Comparison of ENCODE assay signal across 41 cellular contexts in the genomic region with DNA sequence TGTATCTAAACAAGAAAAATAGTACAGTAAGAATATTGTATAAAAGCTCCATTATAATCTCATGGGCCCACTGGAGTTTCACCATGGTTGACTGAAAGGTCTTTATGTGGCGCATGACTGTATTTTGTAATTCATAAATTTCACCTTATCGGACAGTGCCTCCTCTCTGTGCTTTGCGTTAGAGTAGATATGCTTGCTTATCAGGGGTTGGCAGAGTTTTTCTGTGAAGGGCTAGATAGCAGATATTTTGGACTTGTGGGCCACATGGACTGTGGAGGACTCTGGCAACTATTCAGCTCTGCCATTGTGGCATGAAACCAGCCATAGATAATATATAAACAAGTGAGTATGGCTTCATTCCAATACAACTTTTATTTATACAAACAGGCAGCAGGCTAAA. TPM values are rescaled to one million over a fixed set of nuclear protein-coding genes. Genes with fewer than 3 reads are reported as not detected.
DNase-seq lines count a peak whose midpoint lies in the region; ATAC-seq, FAIRE-seq and TF ChIP-seq lines count a peak whose summit lies in the region.
"Had no signal": no experiment of that assay in that cellular context is flagged by ENCODE, and none has a peak within 500 bp of the region (broad histone marks: within the 10 kb centered on the region; RNA-seq: fewer than 3 reads in every experiment).

No MANE protein-coding gene starts in this region.

- ATAC-seq in K562 (peak; percentile 86), right cardiac atrium (peak; percentile 36 to 54), GM18511 (IDR thresholded peaks at IDR 0.05; ENCODE audit: unreplicated experiment) (no peak)
- ATAC-seq: A549; stimulated activated naive CD8-positive, alpha-beta T cell treated with anti-CD3 and anti-CD28 coated beads, Interleukin-15, amount 100 ng/mL, for 72 hours had no signal

- H3K27me3 Mint-ChIP-seq in CD8-positive, alpha-beta memory T cell, result no peaks in the 10 kb centered on the region
- H3K27me3 Mint-ChIP-seq: activated B cell treated with CpG ODN at 0.5 μM for 24 hours; activated CD4-positive, alpha-beta T cell treated with anti-CD3 and anti-CD28 coated beads, Interleukin-2, amount 10 ng/mL, durations not matched to agents 7 days and 5 days; activated naive CD8-positive, alpha-beta T cell treated with anti-CD3 and anti-CD28 coated beads, Interleukin-2, amount 10 ng/mL, durations not matched to agents 7 days and 5 days; activated T-cell treated with anti-CD3 and anti-CD28 coated beads, Interleukin-2, amount 50 U/mL, for 24 hours; CD4-positive, CD25-positive, alpha-beta regulatory T cell; naive B cell; stimulated activated naive CD8-positive, alpha-beta T cell treated with anti-CD3 and anti-CD28 coated beads, Interleukin-15, amount 100 ng/mL, for 72 hours had no signal

- H3K27ac ChIP-seq in CD8-positive, alpha-beta memory T cell (ENCODE audit: low read depth, low read length), result peak overlapping the region; percentile 33
- H3K27ac ChIP-seq in K562 (ENCODE audit: extremely low read depth, low read depth, low read length), result peak overlapping the region; percentile 81
- no peak overlapping the region for H3K27ac ChIP-seq in right cardiac atrium (ENCODE audit: low read length)
- H3K27ac ChIP-seq in substantia nigra (ENCODE audit: low read depth, low read length, poor library complexity, severe bottlenecking), result no peak overlapping the region
- H3K27ac ChIP-seq: A549, esophagus squamous epithelium, neutrophil, Peyer's patch, sigmoid colon, thyroid gland, vagina had no signal

- H4K20me1 ChIP-seq in K562 (replicated peaks; ENCODE audit: control insufficient read depth, insufficient read depth, low read length), result no peaks in the 10 kb centered on the region

- H3K79me2 ChIP-seq in K562 (ENCODE audit: control insufficient read depth, insufficient read depth, low read length), result peaks cover 85% of the 10 kb centered on the region

- POLR2A ChIA-PET in CD8-positive, alpha-beta memory T cell (lab: Charles Lee), result interaction anchor here (0.5 kb wide), 1 partner anchor 89 kb away, joined by 12 read pairs; no protein-coding TSS in a partner anchor
- POLR2A ChIA-PET in K562 (lab: Yijun Ruan, JAX), result interaction anchor here (0.6 to 3.1 kb wide), 13 partner anchors 9 to 51 kb away, joined by 3 to 24 read pairs (median 5); a partner anchor contains a TSS

- no peak for TF ChIP-seq POLR2A in K562 (conservative IDR thresholded peaks at IDR 0.05)

- intact Hi-C loops in K562 (cut with micrococcal nuclease), result loop anchor here (1.0 kb wide), 1 partner anchor 42 kb away; no protein-coding TSS in a partner anchor
- intact Hi-C loops in right cardiac atrium (cut with DNase I), result no loop called here

- in situ Hi-C loops in K562 (cut with MboI), result no loop called here

- H3K9me3 Mint-ChIP-seq in CD8-positive, alpha-beta memory T cell, result no peaks in the 10 kb centered on the region
- H3K9me3 Mint-ChIP-seq: activated B cell treated with CpG ODN at 0.5 μM for 24 hours; activated CD4-positive, alpha-beta T cell treated with anti-CD3 and anti-CD28 coated beads, Interleukin-2, amount 10 ng/mL, durations not matched to agents 7 days and 5 days; activated naive CD8-positive, alpha-beta T cell treated with anti-CD3 and anti-CD28 coated beads, Interleukin-2, amount 10 ng/mL, durations not matched to agents 7 days and 5 days; activated T-cell treated with anti-CD3 and anti-CD28 coated beads, Interleukin-2, amount 50 U/mL, for 24 hours; CD4-positive, CD25-positive, alpha-beta regulatory T cell; naive B cell; stimulated activated naive CD8-positive, alpha-beta T cell treated with anti-CD3 and anti-CD28 coated beads, Interleukin-15, amount 100 ng/mL, for 72 hours had no signal

- peak overlapping the region in 1 of 2 experiments; percentile 38; a peak in 1 of 4 replicates for H3K9ac ChIP-seq in K562 (ENCODE audit: insufficient read depth in 1 of 2, low read depth in 2 of 2, low read length in 2 of 2)

- no peak overlapping the region for H3K4me3 Mint-ChIP-seq in CD8-positive, alpha-beta memory T cell
- H3K4me3 Mint-ChIP-seq: activated B cell treated with CpG ODN at 0.5 μM for 24 hours; activated CD4-positive, alpha-beta T cell treated with anti-CD3 and anti-CD28 coated beads, Interleukin-2, amount 10 ng/mL, durations not matched to agents 7 days and 5 days; activated naive CD8-positive, alpha-beta T cell treated with anti-CD3 and anti-CD28 coated beads, Interleukin-2, amount 10 ng/mL, durations not matched to agents 7 days and 5 days; activated T-cell treated with anti-CD3 and anti-CD28 coated beads, Interleukin-2, amount 50 U/mL, for 24 hours; CD4-positive, CD25-positive, alpha-beta regulatory T cell; naive B cell; stimulated activated naive CD8-positive, alpha-beta T cell treated with anti-CD3 and anti-CD28 coated beads, Interleukin-15, amount 100 ng/mL, for 72 hours had no signal

- no peaks in the 10 kb centered on the region for H3K9me3 ChIP-seq in CD8-positive, alpha-beta memory T cell (ENCODE audit: low read length)
- H3K9me3 ChIP-seq in K562 (replicated peaks; ENCODE audit: control insufficient read depth, insufficient read depth, low read depth, low read length), result no peaks in the 10 kb centered on the region
- no peaks in the 10 kb centered on the region for H3K9me3 ChIP-seq in right cardiac atrium (ENCODE audit: control insufficient read depth, low read length)
- H3K9me3 ChIP-seq: A549, esophagus squamous epithelium, HAP-1, neutrophil, Peyer's patch, sigmoid colon, thyroid gland, vagina had no signal

- no peaks in the 10 kb centered on the region for H3K36me3 ChIP-seq in CD8-positive, alpha-beta memory T cell (ENCODE audit: insufficient read depth, low read length)
- peaks cover 17% of the 10 kb centered on the region for H3K36me3 ChIP-seq in K562 (ENCODE audit: control insufficient read depth, insufficient read depth, low read length)
- H3K36me3 ChIP-seq: HAP-1, Peyer's patch, thyroid gland, vagina had no signal

- FAIRE-seq in K562 (lab: Jason Lieb, UNC), result peak; percentile 98
- FAIRE-seq: A549, astrocyte, frontal cortex, G401.6 had no signal

- peaks cover 0 to 13% (median 4%) of the 10 kb centered on the region in 3 donors for H3K36me3 Mint-ChIP-seq in CD8-positive, alpha-beta memory T cell
- H3K36me3 Mint-ChIP-seq: CD4-positive, CD25-positive, alpha-beta regulatory T cell; naive B cell had no signal

- no peaks in the 10 kb centered on the region for H3K9me1 ChIP-seq in K562 (ENCODE audit: control insufficient read depth, insufficient read depth, low read length)

- no peak overlapping the region for H3K27ac Mint-ChIP-seq in CD8-positive, alpha-beta memory T cell
- H3K27ac Mint-ChIP-seq: activated B cell treated with CpG ODN at 0.5 μM for 24 hours; activated CD4-positive, alpha-beta T cell treated with anti-CD3 and anti-CD28 coated beads, Interleukin-2, amount 10 ng/mL, durations not matched to agents 7 days and 5 days; activated naive CD8-positive, alpha-beta T cell treated with anti-CD3 and anti-CD28 coated beads, Interleukin-2, amount 10 ng/mL, durations not matched to agents 7 days and 5 days; activated T-cell treated with anti-CD3 and anti-CD28 coated beads, Interleukin-2, amount 50 U/mL, for 24 hours; stimulated activated naive CD8-positive, alpha-beta T cell treated with anti-CD3 and anti-CD28 coated beads, Interleukin-15, amount 100 ng/mL, for 72 hours had no signal

- WGBS in K562 (ENCODE audit: insufficient coverage, low coverage, missing lambda C conversion rate), result 0% methylated on average over 3 of the region's 3 CpGs
- WGBS in right cardiac atrium, result 54% methylated on average over 3 of the region's 3 CpGs

- H3K4me2 ChIP-seq in K562 (ENCODE audit: insufficient read depth, low read length), result peak overlapping the region; percentile 28; the same call in 1 of the 2 replicates
- H3K4me2 ChIP-seq: A549 had no signal

- peak; percentile 100 for TF ChIP-seq EP300 in K562 (IDR thresholded peaks at IDR 0.05; ENCODE audit: low read length)

- H2AFZ ChIP-seq in K562 (ENCODE audit: low read depth, low read length), result no peak overlapping the region

- peaks cover 17 to 25% (median 23%) of the 10 kb centered on the region in 3 donors for H3K4me1 Mint-ChIP-seq in CD8-positive, alpha-beta memory T cell
- H3K4me1 Mint-ChIP-seq: activated B cell treated with CpG ODN at 0.5 μM for 24 hours; activated naive CD8-positive, alpha-beta T cell treated with anti-CD3 and anti-CD28 coated beads, Interleukin-2, amount 10 ng/mL, durations not matched to agents 7 days and 5 days; stimulated activated naive CD8-positive, alpha-beta T cell treated with anti-CD3 and anti-CD28 coated beads, Interleukin-15, amount 100 ng/mL, for 72 hours had no signal

- H3K4me1 ChIP-seq in CD8-positive, alpha-beta memory T cell (ENCODE audit: insufficient read depth, low read length), result no peaks in the 10 kb centered on the region
- H3K4me1 ChIP-seq in K562 (replicated peaks in 1 of 2; ENCODE audit: control insufficient read depth in 2 of 2, insufficient read depth in 2 of 2, low read length in 2 of 2), result peaks cover 25 to 41% of the 10 kb centered on the region in 2 experiments
- H3K4me1 ChIP-seq in right cardiac atrium (ENCODE audit: control insufficient read depth, insufficient read depth, low read length), result peaks cover 2% of the 10 kb centered on the region
- H3K4me1 ChIP-seq: A549, HAP-1, Peyer's patch had no signal

- no peaks in the 10 kb centered on the region for H3K27me3 ChIP-seq in CD8-positive, alpha-beta memory T cell (ENCODE audit: insufficient read depth, low read length, poor library complexity, severe bottlenecking)
- H3K27me3 ChIP-seq in K562 (ENCODE audit: control insufficient read depth in 2 of 2, insufficient read depth in 2 of 2, low read length in 2 of 2) (no peaks in the 10 kb centered on the region), right cardiac atrium (ENCODE audit: control insufficient read depth, insufficient read depth) (no peaks in the 10 kb centered on the region)
- H3K27me3 ChIP-seq: esophagus squamous epithelium, neutrophil, Peyer's patch, sigmoid colon, thyroid gland, vagina had no signal

- CTCF ChIA-PET in CD8-positive, alpha-beta memory T cell (lab: Charles Lee), result interaction anchor here (1.6 kb wide), 1 partner anchor 141 kb away, joined by 4 read pairs; a partner anchor contains a TSS
- CTCF ChIA-PET in K562 (lab: Yijun Ruan, JAX; ENCODE audit: low intra/inter-chr PET ratio), result no interaction called here

- no peak overlapping the region for H3K4me3 ChIP-seq in CD8-positive, alpha-beta memory T cell (ENCODE audit: low read length)
- H3K4me3 ChIP-seq in K562 (no peak overlapping the region), right cardiac atrium (ENCODE audit: low read length) (no peak overlapping the region)
- H3K4me3 ChIP-seq: A549, esophagus squamous epithelium, HAP-1, Peyer's patch, sigmoid colon, thyroid gland, vagina had no signal

- no peak for TF ChIP-seq CTCF in K562 (IDR thresholded peaks at IDR 0.05 in 2 of 3, conservative IDR thresholded peaks at IDR 0.05 in 1 of 3; ENCODE audit: insufficient read depth in 2 of 3, low read depth in 1 of 3, low read length in 3 of 3)

- DNase-seq in CD8-positive, alpha-beta memory T cell, result no peak
- DNase-seq in NCI-H226 (peak; percentile 42), K562 (ENCODE audit: extremely low read depth in 1 of 4, low spot score in 3 of 4) (peak; percentile 75 to 95 (median 80)), right cardiac atrium (no peak), substantia nigra (lab: John Stamatoyannopoulos, UW) (no peak), cortex of kidney (lab: John Stamatoyannopoulos, UW) (no peak), NCI-H446 (lab: John Stamatoyannopoulos, UW) (no peak)
- DNase-seq: activated B cell treated with CpG ODN at 0.5 μM for 24 hours; activated CD4-positive, alpha-beta T cell treated with anti-CD3 and anti-CD28 coated beads, Interleukin-2, amount 10 ng/mL, durations not matched to agents 7 days and 5 days; activated gamma-delta T cell; activated naive CD8-positive, alpha-beta T cell treated with anti-CD3 and anti-CD28 coated beads, Interleukin-2, amount 10 ng/mL, durations not matched to agents 7 days and 5 days; activated T-cell treated with anti-CD3 and anti-CD28 coated beads, Interleukin-2, amount 50 U/mL, for 24 hours; caudate nucleus; CD4-positive, CD25-positive, alpha-beta regulatory T cell; DMS153; esophagus squamous epithelium; hypothalamus; KG1; naive B cell; NCI-H1092 treated with DMSO at 0.1 percent for 48 hours; NCI-H187; NCI-H2171 treated with DMSO at 0.1 percent for 48 hours; NCI-H524; NK-92 treated with Interleukin-12 subunit alpha and Interleukin-12 subunit beta, amount 100 ng/mL, for 24 hours; Peyer's patch; SIG-M5; sigmoid colon; stimulated activated CD4-positive, alpha-beta T cell treated with anti-CD3 and anti-CD28 coated beads, Interleukin-12 subunit alpha, Interleukin-12 subunit beta, amount 100 ng/mL, for 4 hours; stimulated activated CD4-positive, alpha-beta T cell treated with anti-CD3 and anti-CD28 coated beads, Interleukin-2, amount 100 ng/mL, for 48 hours; stimulated activated naive CD8-positive, alpha-beta T cell treated with anti-CD3 and anti-CD28 coated beads, Interleukin-15, amount 100 ng/mL, for 72 hours; SW 1271; T1000; thyroid gland had no signal

- peak in 1 of 2 experiments; percentile 23; a peak in 1 of 4 replicates for TF ChIP-seq RAD21 in K562 (CRISPR knock-in tag; conservative IDR thresholded peaks at IDR 0.05 in 1 of 2, IDR thresholded peaks at IDR 0.05 in 1 of 2)

- BruUV-seq in K562 (replicated peaks; lab: Mats Ljungman, UMichigan), result no TSS peak

RNA-seq across cellular contexts. Expression of a gene that starts 23.2 kb away (rescaled TPM):
- total RNA-seq in CD8-positive, alpha-beta memory T cell, result 10 to 100 TPM; 42.7 to 44.8 TPM
- polyA plus RNA-seq in CD8-positive, alpha-beta memory T cell, result 55.4 TPM
- total RNA-seq in K562 (2011; cell fraction: chromatin; rRNA removed; ENCODE audit: low replicate concordance), result 147 and 326 TPM in 2 replicates
- 62.2 and 74.2 TPM in 2 replicates for total RNA-seq in K562 (2011; cell fraction: nucleolus; rRNA removed)
- 130 and 154 TPM in 2 replicates for total RNA-seq in K562 (2011; cell fraction: nucleoplasm; rRNA removed)
- total RNA-seq in K562 (2014; rRNA removed) (45.3 and 46.0 TPM in 2 replicates), K562 (2014; rRNA removed; fragmentation: Illumina TruSeq; extraction: Trizol) (66.1 and 71.7 TPM in 2 replicates), K562 (2015; rRNA removed; fragmentation: Illumina TruSeq; extraction: Trizol) (52.8 and 56.8 TPM in 2 replicates), K562 (2021) (62.1 and 65.6 TPM in 2 replicates), right cardiac atrium (10 to 100 TPM; 33.0 to 45.7 (median 33.2) TPM)
- polyA plus RNA-seq in K562 (2011; rRNA removed) (36.3 TPM in 2 replicates), K562 (2014; fragmentation: Illumina TruSeq; extraction: Trizol) (40.7 and 45.5 TPM in 2 replicates), K562 (2014; fragmentation: Nextera tagmentation; extraction: Ambion mirVana) (10 to 100 TPM in 1 of 2 experiments, 1 to 10 TPM in 1; 9.5 to 12.0 TPM), K562 (2014; rRNA removed) (25.7 and 28.6 TPM in 2 replicates), right cardiac atrium (8.1 TPM)
- polyA plus RNA-seq in K562 (2011; cell fraction: cytosol; rRNA removed), result 12.1 and 18.4 TPM in 2 replicates
- 43.5 and 52.1 TPM in 2 replicates for polyA plus RNA-seq in K562 (2011; cell fraction: nucleus; rRNA removed)
- polyA plus RNA-seq in K562 (2012), result 24.5 and 24.6 TPM in 2 replicates
- 96.0 and 122 TPM in 2 replicates for polyA minus RNA-seq in K562 (2011; rRNA and poly(A)+ RNA removed)
- 42.0 and 47.0 TPM in 2 replicates for polyA minus RNA-seq in K562 (2011; cell fraction: cytosol; rRNA and poly(A)+ RNA removed)
- polyA minus RNA-seq in K562 (2011; cell fraction: nucleus; rRNA and poly(A)+ RNA removed), result 42.1 and 80.3 TPM in 2 replicates

RNA-seq across cellular contexts. Expression of a gene that starts 43.7 kb away (rescaled TPM):
- 100 to 1,000 TPM; 229 to 237 TPM for total RNA-seq in CD8-positive, alpha-beta memory T cell
- polyA plus RNA-seq in CD8-positive, alpha-beta memory T cell, result 251 TPM
- total RNA-seq in K562 (2011; cell fraction: chromatin; rRNA removed; ENCODE audit: low replicate concordance), result 366 and 632 TPM in 2 replicates
- 590 and 687 TPM in 2 replicates for total RNA-seq in K562 (2011; cell fraction: nucleolus; rRNA removed)
- total RNA-seq in K562 (2011; cell fraction: nucleoplasm; rRNA removed), result 558 and 752 TPM in 2 replicates
- total RNA-seq in K562 (2014; rRNA removed) (96.5 and 110 TPM in 2 replicates), K562 (2014; rRNA removed; fragmentation: Illumina TruSeq; extraction: Trizol) (64.8 and 71.7 TPM in 2 replicates), K562 (2015; rRNA removed; fragmentation: Illumina TruSeq; extraction: Trizol) (54.3 and 55.1 TPM in 2 replicates), K562 (2021) (215 and 223 TPM in 2 replicates), right cardiac atrium (100 to 1,000 TPM; 176 to 384 (median 284) TPM)
- polyA plus RNA-seq in K562 (2011; rRNA removed) (124 and 160 TPM in 2 replicates), K562 (2014; fragmentation: Illumina TruSeq; extraction: Trizol) (222 and 265 TPM in 2 replicates), K562 (2014; fragmentation: Nextera tagmentation; extraction: Ambion mirVana) (100 to 1,000 TPM in 1 of 2 experiments, 10 to 100 TPM in 1; 48.0 to 113 TPM), K562 (2014; rRNA removed) (156 and 169 TPM in 2 replicates), right cardiac atrium (263 TPM)
- polyA plus RNA-seq in K562 (2011; cell fraction: cytosol; rRNA removed), result 64.7 and 120 TPM in 2 replicates
- 65.0 and 135 TPM in 2 replicates for polyA plus RNA-seq in K562 (2011; cell fraction: nucleus; rRNA removed)
- polyA plus RNA-seq in K562 (2012), result 209 and 415 TPM in 2 replicates
- polyA minus RNA-seq in K562 (2011; rRNA and poly(A)+ RNA removed), result 183 and 250 TPM in 2 replicates
- 152 and 186 TPM in 2 replicates for polyA minus RNA-seq in K562 (2011; cell fraction: cytosol; rRNA and poly(A)+ RNA removed)
- polyA minus RNA-seq in K562 (2011; cell fraction: nucleus; rRNA and poly(A)+ RNA removed), result 35.9 and 116 TPM in 2 replicates

Comparison
In these comparisons a context has a peak if more than half of its experiments do, and no peak if none do; other contexts are left out.
1. DNase-seq: peak in NCI-H226 (single experiment) and K562 (4 of 4); none in CD8-positive, alpha-beta memory T cell (0 of 5), right cardiac atrium (0 of 3), substantia nigra (0 of 49), cortex of kidney (single experiment) and NCI-H446 (0 of 2).
2. H3K27ac ChIP-seq: peak in CD8-positive, alpha-beta memory T cell (single experiment) and K562 (single experiment); none in right cardiac atrium (single experiment) and substantia nigra (single experiment).